In genomic region chr10:57222603-57223002, GRCh38 we compare ENCODE assay signal across 22 cellular contexts.
"Had no signal": no experiment of that assay in that cellular context is flagged by ENCODE, and none has a peak within 500 bp of the region (broad histone marks: within the 10 kb centered on the region; RNA-seq: fewer than 3 reads in every experiment).

No MANE protein-coding gene starts in this region.

- H3K4me1 ChIP-seq: body of pancreas, colonic mucosa, esophagus muscularis mucosa, lower lobe of right lung, spleen, stomach, testis, upper lobe of right lung had no signal

- H3K27me3 ChIP-seq: body of pancreas, colonic mucosa, esophagus muscularis mucosa, ovary, sigmoid colon, spleen, stomach, testis, upper lobe of right lung had no signal

- H3K9me3 ChIP-seq: body of pancreas, colonic mucosa, esophagus muscularis mucosa, lower lobe of right lung, ovary, sigmoid colon, stomach, testis, upper lobe of right lung had no signal

- H3K4me3 ChIP-seq: body of pancreas, colonic mucosa, esophagus muscularis mucosa, lower lobe of right lung, ovary, sigmoid colon, spleen, stomach, testis, upper lobe of right lung had no signal

- H3K36me3 ChIP-seq: colonic mucosa, esophagus muscularis mucosa, lower lobe of right lung, ovary, sigmoid colon, spleen, stomach, upper lobe of right lung had no signal

- DNase-seq: activated B cell treated with CpG ODN at 0.5 μM for 24 hours; activated CD4-positive, alpha-beta T cell treated with anti-CD3 and anti-CD28 coated beads for 48 hours; activated CD8-positive, alpha-beta memory T cell treated with anti-CD3 and anti-CD28 coated beads, Interleukin-2, amount 50 U/mL, for 48 hours; activated CD8-positive, alpha-beta T cell treated with anti-CD3 and anti-CD28 coated beads, Interleukin-2, amount 10 ng/mL, durations not matched to agents 7 days and 5 days; activated naive CD8-positive, alpha-beta T cell treated with anti-CD3 and anti-CD28 coated beads for 36 hours; amygdala; body of pancreas; central memory CD4-positive, alpha-beta T cell; colonic mucosa; glutamatergic neuron; hypothalamus; left colon; lower lobe of right lung; ovary; sigmoid colon; spleen; stomach; T-helper 2 cell; testis; upper lobe of right lung had no signal

- FAIRE-seq: TTC549 had no signal

- H3K27ac ChIP-seq: body of pancreas, colonic mucosa, esophagus muscularis mucosa, lower lobe of right lung, ovary, sigmoid colon, spleen, stomach, testis, upper lobe of right lung had no signal
